In genomic region chr3:120170223-120170622, GRCh38 we compare ENCODE assay signal across 11 cellular contexts.
DNase-seq lines count a peak whose midpoint lies in the region; ATAC-seq and TF ChIP-seq lines count a peak whose summit lies in the region.
"Had no signal": no experiment of that assay in that cellular context is flagged by ENCODE, and none has a peak within 500 bp of the region (broad histone marks: within the 10 kb centered on the region; RNA-seq: fewer than 3 reads in every experiment).

No MANE protein-coding gene starts in this region.

- H3K4me3 ChIP-seq in cardiac fibroblast (replicated peaks in 1 of 2; ENCODE audit: low read depth in 2 of 2, low read length in 2 of 2) (no peak overlapping the region), smooth muscle cell (no peak overlapping the region)
- H3K4me3 ChIP-seq: HAP-1 had no signal

- no peak overlapping the region for H3K4me2 ChIP-seq in smooth muscle cell

- no peaks in the 10 kb centered on the region for H3K4me1 ChIP-seq in smooth muscle cell (ENCODE audit: low read depth)
- H3K4me1 ChIP-seq: BE2C, HAP-1 had no signal

- H3F3A ChIP-seq in smooth muscle cell (ENCODE audit: low read depth) = no peaks in the 10 kb centered on the region

- no peak overlapping the region for H3K9ac ChIP-seq in smooth muscle cell (ENCODE audit: low read depth)

- DNase-seq in activated CD4-positive, CD25-positive, alpha-beta regulatory T cell treated with anti-CD3 and anti-CD28 coated beads, Interleukin-2, amount 50 U/mL, for 72 hours = no peak
- DNase-seq in NCI-H1105 treated with DMSO at 0.1 percent for 48 hours (lab: John Stamatoyannopoulos, UW) (peak; percentile 83), cardiac fibroblast (ENCODE audit: low read depth in 2 of 2) (peak; percentile 22 to 89), smooth muscle cell (lab: John Stamatoyannopoulos, UW; ENCODE audit: unreplicated experiment) (no peak), NCI-H2227 (lab: John Stamatoyannopoulos, UW; ENCODE audit: unreplicated experiment) (no peak), inferior parietal cortex (ENCODE audit: extremely low spot score) (no peak)
- DNase-seq in activated effector memory CD4-positive, alpha-beta T cell treated with anti-CD3 and anti-CD28 coated beads, Interleukin-2, amount 50 U/mL, for 16 hours = no peak
- DNase-seq: activated CD4-positive, alpha-beta T cell treated with anti-CD3 and anti-CD28 coated beads for 4 hours; BE2C had no signal

- no peak overlapping the region for H2AFZ ChIP-seq in smooth muscle cell (ENCODE audit: low read depth)

- H3K27ac ChIP-seq in smooth muscle cell (ENCODE audit: low read depth) = peak overlapping the region; percentile 67

- 70% methylated on average over 2 of the region's 2 CpGs for WGBS in smooth muscle cell (ENCODE audit: low lambda C conversion rate)

- peak; percentile 30 to 52 for ATAC-seq in activated CD4-positive, CD25-positive, alpha-beta regulatory T cell treated with anti-CD3 and anti-CD28 coated beads, Interleukin-2, amount 50 U/mL, for 24 hours

- no peaks in the 10 kb centered on the region for H3K79me2 ChIP-seq in smooth muscle cell (ENCODE audit: low read depth)

- H3K27me3 ChIP-seq in smooth muscle cell (ENCODE audit: low read depth) = no peaks in the 10 kb centered on the region
- H3K27me3 ChIP-seq: BE2C had no signal

- H4K20me1 ChIP-seq in smooth muscle cell (ENCODE audit: low read depth) = no peaks in the 10 kb centered on the region

- no peaks in the 10 kb centered on the region for H3K9me3 ChIP-seq in smooth muscle cell (replicated peaks; ENCODE audit: low read depth)
- H3K9me3 ChIP-seq: BE2C, HAP-1 had no signal

- TF ChIP-seq CTCF in cardiac fibroblast (IDR thresholded peaks at IDR 0.05; ENCODE audit: low read depth, low read length) (no peak), smooth muscle cell (IDR thresholded peaks at IDR 0.05; ENCODE audit: borderline replicate concordance, insufficient read depth, poor library complexity, severe bottlenecking) (no peak)

- H3K36me3 ChIP-seq in smooth muscle cell (ENCODE audit: low read depth) = no peaks in the 10 kb centered on the region
- H3K36me3 ChIP-seq: BE2C, HAP-1 had no signal

Comparison
In these comparisons a context has a peak if more than half of its experiments do, and no peak if none do; other contexts are left out.
1. DNase-seq: peak in NCI-H1105 treated with DMSO at 0.1 percent for 48 hours (single experiment) and cardiac fibroblast (2 of 2); none in activated CD4-positive, CD25-positive, alpha-beta regulatory T cell treated with anti-CD3 and anti-CD28 coated beads, Interleukin-2, amount 50 U/mL, for 72 hours (single experiment), smooth muscle cell (single experiment), NCI-H2227 (single experiment), activated effector memory CD4-positive, alpha-beta T cell treated with anti-CD3 and anti-CD28 coated beads, Interleukin-2, amount 50 U/mL, for 16 hours (single experiment) and inferior parietal cortex (single experiment).